9 cellular contexts compared by ENCODE assay signal in genomic region chr2:212939777-212940531, GRCh38.
A peak's percentile ranks its signal among the peaks of the same experiment; 100 is the strongest.
DNase-seq lines count a peak whose midpoint lies in the region; FAIRE-seq and TF ChIP-seq lines count a peak whose summit lies in the region.
"Had no signal": no experiment of that assay in that cellular context is flagged by ENCODE, and none has a peak within 500 bp of the region (broad histone marks: within the 10 kb centered on the region; RNA-seq: fewer than 3 reads in every experiment).

No MANE protein-coding gene starts in this region.

- H3K4me3 ChIP-seq in uterus: no peak overlapping the region

- no peak overlapping the region for H3K27ac ChIP-seq in uterus

- no peak for DNase-seq in GM19239 (ENCODE audit: insufficient read length, low spot score)
- peak; percentile 34 for DNase-seq in NCI-H2107 (lab: John Stamatoyannopoulos, UW)
- DNase-seq in T47D (ENCODE audit: low read depth in 1 of 2, low spot score in 1 of 2): peak; percentile 11 to 93
- no peak for DNase-seq in mesothelial cell of epicardium (ENCODE audit: low spot score in 2 of 2, unreplicated experiment in 2 of 2)
- no peak for DNase-seq in uterus
- no peak for DNase-seq in anterior cingulate cortex (lab: John Stamatoyannopoulos, UW)
- DNase-seq in RKO (ENCODE audit: low spot score): no peak
- DNase-seq in effector CD8-positive, alpha-beta T cell (lab: John Stamatoyannopoulos, UW): no peak
- DNase-seq: CD4-positive, alpha-beta T cell had no signal

- peak overlapping the region; percentile 78 for H3K27ac Mint-ChIP-seq in mesothelial cell of epicardium
- H3K27ac Mint-ChIP-seq: CD4-positive, alpha-beta T cell had no signal

- H3K27me3 Mint-ChIP-seq in mesothelial cell of epicardium (ENCODE audit: low read depth): no peaks in the 10 kb centered on the region
- H3K27me3 Mint-ChIP-seq: CD4-positive, alpha-beta T cell had no signal

- peaks cover 37% of the 10 kb centered on the region for H3K4me1 Mint-ChIP-seq in mesothelial cell of epicardium

- TF ChIP-seq POLR2A in uterus (IDR thresholded peaks at IDR 0.05): no peak

- no peaks in the 10 kb centered on the region for H3K27me3 ChIP-seq in uterus

- no peaks in the 10 kb centered on the region for H3K36me3 ChIP-seq in uterus

- FAIRE-seq in GM19239 (lab: Jason Lieb, UNC): peak; percentile 11

- no peak for TF ChIP-seq CTCF in mesothelial cell of epicardium (IDR thresholded peaks at IDR 0.05; ENCODE audit: unreplicated experiment)
- no peak for TF ChIP-seq CTCF in uterus (IDR thresholded peaks at IDR 0.05)

- no peaks in the 10 kb centered on the region for H3K9me3 Mint-ChIP-seq in mesothelial cell of epicardium
- H3K9me3 Mint-ChIP-seq: CD4-positive, alpha-beta T cell had no signal

- H3K4me3 Mint-ChIP-seq in mesothelial cell of epicardium: no peak overlapping the region
- H3K4me3 Mint-ChIP-seq: CD4-positive, alpha-beta T cell had no signal

- H3K4me1 ChIP-seq in uterus: no peaks in the 10 kb centered on the region

- H3K9me3 ChIP-seq in uterus: no peaks in the 10 kb centered on the region

- intact Hi-C loops in uterus (cut with DNase I; ENCODE audit: low total_unique reads): no loop called here

- in situ Hi-C loops in T47D (cut with HindIII; ENCODE audit: low pct_unique_long_range_greater_than_20kb, low sequenced_read_pairs): no loop called here

- H3K36me3 Mint-ChIP-seq in mesothelial cell of epicardium: no peaks in the 10 kb centered on the region

Comparison
In these comparisons a context has a peak if more than half of its experiments do, and no peak if none do; other contexts are left out.
1. DNase-seq: peak in NCI-H2107 (single experiment) and T47D (2 of 2); none in GM19239 (single experiment), mesothelial cell of epicardium (0 of 2), uterus (0 of 2), anterior cingulate cortex (0 of 58), RKO (single experiment) and effector CD8-positive, alpha-beta T cell (single experiment).